Comparison of ENCODE assay signal across 1 cellular context in the genomic region with DNA sequence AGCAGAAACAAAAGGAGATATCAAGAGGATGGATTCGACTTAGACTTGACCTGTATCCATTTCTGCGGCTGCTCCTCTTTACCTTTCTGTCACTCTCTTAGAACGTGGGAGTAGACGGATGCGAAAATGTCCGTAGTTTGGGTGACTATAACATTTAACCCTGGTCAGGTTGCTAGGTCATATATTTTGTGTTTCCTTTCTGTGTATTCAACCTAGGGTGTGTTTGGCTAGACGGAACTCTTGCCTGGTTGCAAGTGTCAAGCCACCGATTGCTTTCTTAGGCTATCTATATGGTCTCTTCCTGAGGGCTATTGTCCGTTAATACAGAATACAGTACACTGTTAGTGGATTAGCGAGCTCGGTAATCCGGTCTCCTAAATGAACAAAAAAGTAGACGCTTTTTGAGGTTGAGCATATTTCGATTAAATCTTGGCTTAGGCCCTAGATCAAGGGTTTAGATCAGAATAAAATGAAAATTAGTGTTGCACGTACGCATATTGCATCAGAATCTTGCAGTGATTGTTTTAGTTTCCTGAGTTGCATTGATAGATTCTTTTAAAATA.
TF ChIP-seq lines count a peak whose summit lies in the region.

No MANE protein-coding gene starts in this region.

TF ChIP-seq in HCT116, 20 proteins besides CTCF, POLR2A, EP300 and RAD21 (continued from another document):
- no peak for TF ChIP-seq REST (IDR thresholded peaks at IDR 0.05; ENCODE audit: low read depth)
- no peak for TF ChIP-seq SIN3A (IDR thresholded peaks at IDR 0.05; ENCODE audit: low read depth)
- no peak for TF ChIP-seq CEBPB (IDR thresholded peaks at IDR 0.05; ENCODE audit: low read depth)
- TF ChIP-seq TCF7L2 (IDR thresholded peaks at IDR 0.05; ENCODE audit: borderline replicate concordance, extremely low read depth, insufficient read depth, insufficient read length): no peak
- no peak for TF ChIP-seq ZBTB33 (IDR thresholded peaks at IDR 0.05; ENCODE audit: extremely low read depth, insufficient replicate concordance, low read length)
- TF ChIP-seq POLR2AphosphoS5 (IDR thresholded peaks at IDR 0.05; ENCODE audit: low read depth, low read length): no peak
- no peak for TF ChIP-seq EGR1 (IDR thresholded peaks at IDR 0.05; ENCODE audit: low read depth)
- TF ChIP-seq YY1 (IDR thresholded peaks at IDR 0.05; ENCODE audit: extremely low read depth, insufficient replicate concordance, low read depth, low read length): no peak
- TF ChIP-seq, protein P1, sequence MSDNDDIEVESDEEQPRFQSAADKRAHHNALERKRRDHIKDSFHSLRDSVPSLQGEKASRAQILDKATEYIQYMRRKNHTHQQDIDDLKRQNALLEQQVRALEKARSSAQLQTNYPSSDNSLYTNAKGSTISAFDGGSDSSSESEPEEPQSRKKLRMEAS (IDR thresholded peaks at IDR 0.05): no peak
